9 cellular contexts compared by ENCODE assay signal in the genomic region with DNA sequence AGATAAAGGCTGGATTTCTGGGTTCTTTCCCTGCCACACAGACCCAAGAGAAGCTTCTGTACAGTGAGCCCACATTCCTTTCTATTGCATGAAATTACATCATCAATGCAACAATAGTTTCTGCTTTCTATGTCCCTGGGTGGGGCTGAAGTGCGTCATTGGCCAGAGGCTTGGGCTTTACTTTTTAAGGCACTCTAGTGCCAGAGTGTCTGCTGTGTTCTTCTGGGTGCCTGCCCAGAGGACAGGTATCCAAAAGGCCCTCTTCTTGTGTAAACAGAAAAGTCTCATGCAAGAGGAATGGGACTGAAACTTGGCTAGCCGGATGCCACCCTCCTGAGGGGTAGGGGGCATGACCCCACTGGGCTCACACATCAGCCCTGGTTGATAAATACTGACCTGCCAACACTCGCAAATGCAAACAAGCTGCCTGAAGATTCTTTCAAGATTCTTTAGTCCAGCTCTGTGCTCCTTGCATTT. TPM values are rescaled to one million over a fixed set of nuclear protein-coding genes. Genes with fewer than 3 reads are reported as not detected.
DNase-seq lines count a peak whose midpoint lies in the region; ATAC-seq and TF ChIP-seq lines count a peak whose summit lies in the region.
"Had no signal": no experiment of that assay in that cellular context is flagged by ENCODE, and none has a peak within 500 bp of the region (broad histone marks: within the 10 kb centered on the region; RNA-seq: fewer than 3 reads in every experiment).

No MANE protein-coding gene starts in this region.

- H3K27ac ChIP-seq in gastrocnemius medialis, result peak overlapping the region; percentile 44 to 60 (median 56)

- H3K4me3 ChIP-seq in fibroblast of the aortic adventitia (ENCODE audit: low read depth, low read length) (no peak overlapping the region), gastrocnemius medialis (no peak overlapping the region), BE2C (ENCODE audit: low read depth, low read length) (no peak overlapping the region)

- H3K9me3 ChIP-seq in gastrocnemius medialis (no peaks in the 10 kb centered on the region), BE2C (no peaks in the 10 kb centered on the region)

- in situ Hi-C loops in gastrocnemius medialis (cut with MboI; ENCODE audit: low sequenced_read_pairs in 4 of 4), result no loop called here

- H3K36me3 ChIP-seq in gastrocnemius medialis (no peaks in the 10 kb centered on the region), BE2C (no peaks in the 10 kb centered on the region)

- TF ChIP-seq POLR2A in gastrocnemius medialis (IDR thresholded peaks at IDR 0.05), result no peak

- H3K27me3 ChIP-seq in gastrocnemius medialis (no peaks in the 10 kb centered on the region), BE2C (no peaks in the 10 kb centered on the region)

- DNase-seq in H4 (ENCODE audit: low spot score) (peak; percentile 96), RPMI8226 (peak; percentile 55), fibroblast of the aortic adventitia (ENCODE audit: low read depth) (peak; percentile 100), gastrocnemius medialis (peak in 1 of 2 donors; percentile 65), NCI-H1694 (lab: John Stamatoyannopoulos, UW) (no peak), BE2C (no peak), NCI-H82 (lab: John Stamatoyannopoulos, UW) (no peak)

- ATAC-seq in gastrocnemius medialis, result peak; percentile 43 to 53
- no peak for ATAC-seq in HG03135 (IDR thresholded peaks at IDR 0.05; ENCODE audit: unreplicated experiment)

- H3K4me1 ChIP-seq in gastrocnemius medialis, result peaks cover 19 to 20% of the 10 kb centered on the region in 2 donors
- no peaks in the 10 kb centered on the region for H3K4me1 ChIP-seq in BE2C

- intact Hi-C loops in gastrocnemius medialis (cut with DNase I; ENCODE audit: low total_unique reads), result loop anchor here (1.0 to 5.0 kb wide), 3 partner anchors 26 to 133 kb away; no protein-coding TSS in a partner anchor

- no peak for TF ChIP-seq CTCF in fibroblast of the aortic adventitia (IDR thresholded peaks at IDR 0.05; ENCODE audit: insufficient read depth, low read length)
- no peak for TF ChIP-seq CTCF in gastrocnemius medialis (IDR thresholded peaks at IDR 0.05 in 4 of 5, conservative IDR thresholded peaks at IDR 0.05 in 1 of 5)
- TF ChIP-seq CTCF in BE2C (IDR thresholded peaks at IDR 0.05; ENCODE audit: low read depth, low read length), result no peak

RNA-seq across cellular contexts. Expression of gene KRT86, which starts 5.9 kb away (rescaled TPM):
- 0.31 and 0.93 TPM in 2 replicates for total RNA-seq in H4 (2014; rRNA removed; shearing (Covaris generic))
- total RNA-seq in fibroblast of the aortic adventitia (ENCODE audit: low replicate concordance), result not detected in 2 replicates
- under 1 TPM in 1 of 4 donors, not detected in 3; 0.24 TPM for total RNA-seq in gastrocnemius medialis
- polyA plus RNA-seq in BE2C (2012; ENCODE audit: insufficient read depth, insufficient read length, low read depth), result 0.57 TPM

RNA-seq across cellular contexts. Expression of gene KRT81, which starts 11.0 kb away (rescaled TPM):
- total RNA-seq in H4 (2014; rRNA removed; shearing (Covaris generic)), result 5.7 and 10.8 TPM in 2 replicates
- not detected in 2 replicates for total RNA-seq in fibroblast of the aortic adventitia (ENCODE audit: low replicate concordance)
- total RNA-seq in gastrocnemius medialis, result not detected
- polyA plus RNA-seq in BE2C (2012; ENCODE audit: insufficient read depth, insufficient read length, low read depth), result 0.90 TPM

RNA-seq across cellular contexts. Expression of gene KRT83, which starts 40.8 kb away (rescaled TPM):
- not detected in 2 replicates for total RNA-seq in H4 (2014; rRNA removed; shearing (Covaris generic))
- total RNA-seq in fibroblast of the aortic adventitia (ENCODE audit: low replicate concordance) (not detected in 2 replicates), gastrocnemius medialis (under 1 TPM in 1 of 4 donors, not detected in 3; 0.13 TPM)
- polyA plus RNA-seq in BE2C (2012; ENCODE audit: insufficient read depth, insufficient read length, low read depth), result not detected
- total RNA-seq: T-helper 2 cell treated with Interferon-gamma antibody and Interleukin-4, amounts not matched to agents 100 ng/mL and 5 ng/mL, for 36 hours had no signal

RNA-seq across cellular contexts. Expression of gene KRT7, which starts 47.3 kb away (rescaled TPM):
- total RNA-seq in H4 (2014; rRNA removed; shearing (Covaris generic)), result 0.29 and 1.7 TPM in 2 replicates
- total RNA-seq in fibroblast of the aortic adventitia (ENCODE audit: low replicate concordance) (1.4 and 20.0 TPM in 2 replicates), gastrocnemius medialis (1 to 10 TPM in 3 of 4 donors, under 1 TPM in 1; 0.39 to 4.4 (median 1.2) TPM)
- polyA plus RNA-seq in BE2C (2012; ENCODE audit: insufficient read depth, insufficient read length, low read depth), result 1.7 TPM

Comparison
In these comparisons a context has a peak if more than half of its experiments do, and no peak if none do; other contexts are left out.
1. DNase-seq: peak in H4 (single experiment), RPMI8226 (single experiment) and fibroblast of the aortic adventitia (single experiment); none in NCI-H1694 (single experiment), BE2C (single experiment) and NCI-H82 (single experiment).